Comparison of ENCODE assay signal across 1 cellular context in the genomic region with DNA sequence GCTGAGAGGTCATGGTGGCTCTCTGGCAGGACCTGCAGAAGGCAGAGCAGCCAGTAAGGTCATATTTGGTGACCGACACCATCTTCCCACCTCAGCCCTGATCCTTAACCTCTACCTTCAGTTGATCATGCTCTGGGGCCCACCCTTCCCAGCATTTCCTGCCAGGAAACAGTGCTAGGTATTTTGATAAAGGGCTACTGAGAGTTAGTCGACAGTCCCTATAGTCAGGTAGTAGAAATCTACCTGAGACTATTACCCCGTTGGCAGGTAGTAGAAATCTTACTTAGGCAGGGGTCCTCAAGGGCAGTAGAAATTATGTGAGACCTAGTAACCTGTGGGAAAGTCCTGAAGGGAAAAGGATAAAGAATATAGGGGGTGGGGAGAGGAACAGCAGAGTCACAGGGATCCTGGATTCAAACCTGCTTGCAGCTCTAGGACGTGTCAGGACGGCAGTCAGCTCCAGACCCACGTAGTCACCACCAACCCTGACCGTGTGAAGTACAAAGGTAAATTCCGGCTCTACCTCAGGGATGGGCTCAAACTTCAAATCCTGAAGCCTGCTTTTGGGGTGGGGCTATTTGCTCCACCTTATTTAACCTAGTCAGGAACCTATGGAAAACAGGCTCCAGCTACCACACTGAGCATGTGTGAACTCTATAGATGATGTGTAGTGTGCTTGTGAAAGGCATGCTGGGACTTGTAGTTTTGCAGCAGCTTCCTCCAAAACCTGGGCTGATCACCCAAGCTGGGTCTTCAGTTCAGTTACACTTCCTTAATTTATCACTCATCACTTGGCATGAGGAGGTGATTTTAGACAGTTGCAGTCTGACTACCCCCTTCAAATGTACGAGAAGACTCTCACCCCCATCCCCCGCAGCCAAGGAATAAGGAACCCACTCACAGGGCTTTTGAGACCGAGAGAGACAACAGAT.
TF ChIP-seq lines count a peak whose summit lies in the region.

DQX1 (minus strand) TSS at position 515 of the 932 bp plus-strand sequence; CDS start at position 13, 502 bp downstream.

TF ChIP-seq in HepG2, 621 proteins besides CTCF, POLR2A, EP300 and RAD21 (continued from another document and continues in another):
- TF ChIP-seq TBX3 (IDR thresholded peaks at IDR 0.05; ENCODE audit: borderline replicate concordance) (0 out of 2 replicates have a peak, but pooled peaks have one; percentile 21), CENPT (CRISPR knock-in tag; IDR thresholded peaks at IDR 0.05; ENCODE audit: low read depth) (no peak), ZNF883 (CRISPR knock-in tag; IDR thresholded peaks at IDR 0.05; ENCODE audit: not compliant biosample characterization) (peak; percentile 54), HNF4G (IDR thresholded peaks at IDR 0.05; ENCODE audit: borderline replicate concordance, low read depth, low read length) (peak; percentile 96), HNF4G (CRISPR knock-in tag; IDR thresholded peaks at IDR 0.05; ENCODE audit: borderline replicate concordance, low read depth) (peak; percentile 80; the same call in 1 of the 2 replicates), ZNF567 (CRISPR knock-in tag; IDR thresholded peaks at IDR 0.05; ENCODE audit: borderline replicate concordance) (no peak), ZNF232 (CRISPR knock-in tag; IDR thresholded peaks at IDR 0.05; ENCODE audit: borderline replicate concordance) (0 out of 2 replicates have a peak, but pooled peaks have one; percentile 65), ZNF414 (CRISPR knock-in tag; IDR thresholded peaks at IDR 0.05) (peak; percentile 80), ZNF547 (CRISPR knock-in tag; IDR thresholded peaks at IDR 0.05) (0 out of 2 replicates have a peak, but pooled peaks have one; percentile 58), ZNF407 (CRISPR knock-in tag; IDR thresholded peaks at IDR 0.05; ENCODE audit: not compliant biosample characterization) (peak; percentile 35), ZMYM3 (CRISPR knock-in tag; IDR thresholded peaks at IDR 0.05) (no peak), RELA (CRISPR knock-in tag; IDR thresholded peaks at IDR 0.05) (no peak), ATF7 (IDR thresholded peaks at IDR 0.05) (no peak), ATF7 (CRISPR knock-in tag; IDR thresholded peaks at IDR 0.05) (peak; percentile 40; the same call in 1 of the 2 replicates), ZNF121 (CRISPR knock-in tag; IDR thresholded peaks at IDR 0.05) (no peak), ZNF781 (CRISPR knock-in tag; IDR thresholded peaks at IDR 0.05; ENCODE audit: borderline replicate concordance, not compliant biosample characterization) (peak; percentile 65), ZNF430 (CRISPR knock-in tag; IDR thresholded peaks at IDR 0.05) (no peak), ZFP36L1 (CRISPR knock-in tag; IDR thresholded peaks at IDR 0.05) (peak; percentile 29; the same call in 1 of the 2 replicates), FLYWCH1 (CRISPR knock-in tag; IDR thresholded peaks at IDR 0.05) (no peak), ZNF800 (CRISPR knock-in tag; IDR thresholded peaks at IDR 0.05) (0 out of 2 replicates have a peak, but pooled peaks have one; percentile 19), KDM5A (IDR thresholded peaks at IDR 0.05; ENCODE audit: borderline replicate concordance, low read length) (no peak; the same call in 1 of the 2 replicates), KLF15 (CRISPR knock-in tag; IDR thresholded peaks at IDR 0.05; ENCODE audit: borderline replicate concordance) (no peak), SMAD1 (CRISPR knock-in tag; IDR thresholded peaks at IDR 0.05; ENCODE audit: borderline replicate concordance, low read depth) (0 out of 2 replicates have a peak, but pooled peaks have one; percentile 77), ZZZ3 (CRISPR knock-in tag; IDR thresholded peaks at IDR 0.05; ENCODE audit: borderline replicate concordance) (no peak), ZNF138 (CRISPR knock-in tag; IDR thresholded peaks at IDR 0.05; ENCODE audit: low read depth) (peak; percentile 77; the same call in 1 of the 2 replicates), AKAP8 (CRISPR knock-in tag; IDR thresholded peaks at IDR 0.05) (no peak), DR1 (CRISPR knock-in tag; IDR thresholded peaks at IDR 0.05) (peak; percentile 37; the same call in 1 of the 2 replicates), ZNF10 (CRISPR knock-in tag; IDR thresholded peaks at IDR 0.05; ENCODE audit: borderline replicate concordance, low read depth) (no peak), KDM2A (CRISPR knock-in tag; IDR thresholded peaks at IDR 0.05; ENCODE audit: borderline replicate concordance, low read depth) (peak; percentile 81), MAFF (IDR thresholded peaks at IDR 0.05; ENCODE audit: low read depth, low read length) (0 out of 2 replicates have a peak, but pooled peaks have one; percentile 14), ZNF329 (CRISPR knock-in tag; IDR thresholded peaks at IDR 0.05; ENCODE audit: low read depth) (no peak), ATF1 (CRISPR knock-in tag; IDR thresholded peaks at IDR 0.05) (peak; percentile 86), MEIS1 (CRISPR knock-in tag; IDR thresholded peaks at IDR 0.05; ENCODE audit: borderline replicate concordance) (no peak), ZGPAT (CRISPR knock-in tag; IDR thresholded peaks at IDR 0.05) (peak; percentile 60; the same call in 1 of the 2 replicates), ZFP82 (CRISPR knock-in tag; IDR thresholded peaks at IDR 0.05; ENCODE audit: borderline replicate concordance) (no peak), ZNF616 (CRISPR knock-in tag; IDR thresholded peaks at IDR 0.05; ENCODE audit: low read depth) (no peak), NR2C2 (CRISPR knock-in tag; IDR thresholded peaks at IDR 0.05; ENCODE audit: borderline replicate concordance) (peak; percentile 95), CREM (IDR thresholded peaks at IDR 0.05) (peak; percentile 95), CREM (CRISPR knock-in tag; IDR thresholded peaks at IDR 0.05) (no peak), SCMH1 (CRISPR knock-in tag; IDR thresholded peaks at IDR 0.05; ENCODE audit: borderline replicate concordance) (no peak), CREB1 (IDR thresholded peaks at IDR 0.05) (peak; percentile 72), CREB1 (CRISPR knock-in tag; IDR thresholded peaks at IDR 0.05) (peak; percentile 95), FOSL1 (CRISPR knock-in tag; IDR thresholded peaks at IDR 0.05; ENCODE audit: borderline replicate concordance) (no peak), CBFB (CRISPR knock-in tag; IDR thresholded peaks at IDR 0.05) (peak; percentile 38), ZFP36 (IDR thresholded peaks at IDR 0.05; ENCODE audit: borderline replicate concordance, low read depth, low read length, partially characterized antibody) (no peak), ZBTB3 (CRISPR knock-in tag; IDR thresholded peaks at IDR 0.05; ENCODE audit: borderline replicate concordance, low read depth) (0 out of 2 replicates have a peak, but pooled peaks have one; percentile 29)
- TF ChIP-seq, protein P1, sequence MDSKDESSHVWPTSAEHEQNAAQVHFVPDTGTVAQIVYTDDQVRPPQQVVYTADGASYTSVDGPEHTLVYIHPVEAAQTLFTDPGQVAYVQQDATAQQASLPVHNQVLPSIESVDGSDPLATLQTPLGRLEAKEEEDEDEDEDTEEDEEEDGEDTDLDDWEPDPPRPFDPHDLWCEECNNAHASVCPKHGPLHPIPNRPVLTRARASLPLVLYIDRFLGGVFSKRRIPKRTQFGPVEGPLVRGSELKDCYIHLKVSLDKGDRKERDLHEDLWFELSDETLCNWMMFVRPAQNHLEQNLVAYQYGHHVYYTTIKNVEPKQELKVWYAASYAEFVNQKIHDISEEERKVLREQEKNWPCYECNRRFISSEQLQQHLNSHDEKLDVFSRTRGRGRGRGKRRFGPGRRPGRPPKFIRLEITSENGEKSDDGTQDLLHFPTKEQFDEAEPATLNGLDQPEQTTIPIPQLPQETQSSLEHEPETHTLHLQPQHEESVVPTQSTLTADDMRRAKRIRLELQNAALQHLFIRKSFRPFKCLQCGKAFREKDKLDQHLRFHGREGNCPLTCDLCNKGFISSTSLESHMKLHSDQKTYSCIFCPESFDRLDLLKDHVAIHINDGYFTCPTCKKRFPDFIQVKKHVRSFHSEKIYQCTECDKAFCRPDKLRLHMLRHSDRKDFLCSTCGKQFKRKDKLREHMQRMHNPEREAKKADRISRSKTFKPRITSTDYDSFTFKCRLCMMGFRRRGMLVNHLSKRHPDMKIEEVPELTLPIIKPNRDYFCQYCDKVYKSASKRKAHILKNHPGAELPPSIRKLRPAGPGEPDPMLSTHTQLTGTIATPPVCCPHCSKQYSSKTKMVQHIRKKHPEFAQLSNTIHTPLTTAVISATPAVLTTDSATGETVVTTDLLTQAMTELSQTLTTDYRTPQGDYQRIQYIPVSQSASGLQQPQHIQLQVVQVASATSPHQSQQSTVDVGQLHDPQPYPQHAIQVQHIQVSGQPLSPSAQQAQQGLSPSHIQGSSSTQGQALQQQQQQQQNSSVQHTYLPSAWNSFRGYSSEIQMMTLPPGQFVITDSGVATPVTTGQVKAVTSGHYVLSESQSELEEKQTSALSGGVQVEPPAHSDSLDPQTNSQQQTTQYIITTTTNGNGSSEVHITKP (CRISPR knock-in tag; IDR thresholded peaks at IDR 0.05; ENCODE audit: low read depth) = peak; percentile 43; the same call in 1 of the 2 replicates
